ENCODE assay signal across 1 cellular context in the genomic region with DNA sequence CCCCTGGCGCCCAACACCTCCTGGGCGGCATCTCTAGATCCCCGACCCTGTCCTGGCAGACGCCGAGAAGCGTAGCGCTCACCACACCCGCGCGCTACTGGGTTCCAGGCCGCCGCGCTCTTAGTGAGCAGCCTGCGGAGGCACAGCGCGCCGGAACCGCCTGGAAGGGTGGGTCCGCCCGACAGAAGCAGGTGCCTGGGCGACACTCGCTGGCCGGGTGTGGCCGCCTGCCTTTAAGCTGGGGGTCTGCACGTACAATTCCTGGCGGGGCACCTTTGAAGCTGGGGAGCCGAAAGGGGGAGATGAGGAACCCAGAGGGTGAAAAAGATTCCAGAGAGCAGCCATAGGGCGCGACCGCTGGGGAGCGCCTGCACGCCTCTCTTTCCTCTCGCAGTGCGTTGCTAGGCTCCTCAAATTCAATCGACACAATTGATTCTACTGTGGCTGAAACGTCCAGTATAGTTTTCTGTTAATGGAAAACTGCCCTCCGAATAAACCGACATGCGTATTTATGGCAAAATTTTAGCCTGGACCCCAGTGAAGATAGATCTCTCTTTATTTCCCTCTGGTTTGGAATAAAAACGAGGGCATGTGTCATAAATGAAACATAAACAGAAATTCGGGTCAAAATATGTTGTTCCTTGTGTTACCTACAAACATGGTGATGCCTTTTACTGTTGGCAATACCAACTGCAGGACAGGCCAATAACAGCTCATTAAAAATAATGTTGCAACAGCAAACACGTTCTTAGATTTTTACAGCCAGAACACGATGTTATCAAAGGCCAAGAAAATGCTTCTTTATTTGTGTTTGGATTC.
TF ChIP-seq lines count a peak whose summit lies in the region.

No MANE protein-coding gene starts in this region.

TF ChIP-seq in HepG2, 621 proteins besides CTCF, POLR2A, EP300 and RAD21 (continued from another document):
- TF ChIP-seq, protein P1, sequence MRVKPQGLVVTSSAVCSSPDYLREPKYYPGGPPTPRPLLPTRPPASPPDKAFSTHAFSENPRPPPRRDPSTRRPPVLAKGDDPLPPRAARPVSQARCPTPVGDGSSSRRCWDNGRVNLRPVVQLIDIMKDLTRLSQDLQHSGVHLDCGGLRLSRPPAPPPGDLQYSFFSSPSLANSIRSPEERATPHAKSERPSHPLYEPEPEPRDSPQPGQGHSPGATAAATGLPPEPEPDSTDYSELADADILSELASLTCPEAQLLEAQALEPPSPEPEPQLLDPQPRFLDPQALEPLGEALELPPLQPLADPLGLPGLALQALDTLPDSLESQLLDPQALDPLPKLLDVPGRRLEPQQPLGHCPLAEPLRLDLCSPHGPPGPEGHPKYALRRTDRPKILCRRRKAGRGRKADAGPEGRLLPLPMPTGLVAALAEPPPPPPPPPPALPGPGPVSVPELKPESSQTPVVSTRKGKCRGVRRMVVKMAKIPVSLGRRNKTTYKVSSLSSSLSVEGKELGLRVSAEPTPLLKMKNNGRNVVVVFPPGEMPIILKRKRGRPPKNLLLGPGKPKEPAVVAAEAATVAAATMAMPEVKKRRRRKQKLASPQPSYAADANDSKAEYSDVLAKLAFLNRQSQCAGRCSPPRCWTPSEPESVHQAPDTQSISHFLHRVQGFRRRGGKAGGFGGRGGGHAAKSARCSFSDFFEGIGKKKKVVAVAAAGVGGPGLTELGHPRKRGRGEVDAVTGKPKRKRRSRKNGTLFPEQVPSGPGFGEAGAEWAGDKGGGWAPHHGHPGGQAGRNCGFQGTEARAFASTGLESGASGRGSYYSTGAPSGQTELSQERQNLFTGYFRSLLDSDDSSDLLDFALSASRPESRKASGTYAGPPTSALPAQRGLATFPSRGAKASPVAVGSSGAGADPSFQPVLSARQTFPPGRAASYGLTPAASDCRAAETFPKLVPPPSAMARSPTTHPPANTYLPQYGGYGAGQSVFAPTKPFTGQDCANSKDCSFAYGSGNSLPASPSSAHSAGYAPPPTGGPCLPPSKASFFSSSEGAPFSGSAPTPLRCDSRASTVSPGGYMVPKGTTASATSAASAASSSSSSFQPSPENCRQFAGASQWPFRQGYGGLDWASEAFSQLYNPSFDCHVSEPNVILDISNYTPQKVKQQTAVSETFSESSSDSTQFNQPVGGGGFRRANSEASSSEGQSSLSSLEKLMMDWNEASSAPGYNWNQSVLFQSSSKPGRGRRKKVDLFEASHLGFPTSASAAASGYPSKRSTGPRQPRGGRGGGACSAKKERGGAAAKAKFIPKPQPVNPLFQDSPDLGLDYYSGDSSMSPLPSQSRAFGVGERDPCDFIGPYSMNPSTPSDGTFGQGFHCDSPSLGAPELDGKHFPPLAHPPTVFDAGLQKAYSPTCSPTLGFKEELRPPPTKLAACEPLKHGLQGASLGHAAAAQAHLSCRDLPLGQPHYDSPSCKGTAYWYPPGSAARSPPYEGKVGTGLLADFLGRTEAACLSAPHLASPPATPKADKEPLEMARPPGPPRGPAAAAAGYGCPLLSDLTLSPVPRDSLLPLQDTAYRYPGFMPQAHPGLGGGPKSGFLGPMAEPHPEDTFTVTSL (CRISPR knock-in tag; IDR thresholded peaks at IDR 0.05; ENCODE audit: borderline replicate concordance): 0 out of 2 replicates have a peak, but pooled peaks have one; percentile 4
- TF ChIP-seq, protein P2, sequence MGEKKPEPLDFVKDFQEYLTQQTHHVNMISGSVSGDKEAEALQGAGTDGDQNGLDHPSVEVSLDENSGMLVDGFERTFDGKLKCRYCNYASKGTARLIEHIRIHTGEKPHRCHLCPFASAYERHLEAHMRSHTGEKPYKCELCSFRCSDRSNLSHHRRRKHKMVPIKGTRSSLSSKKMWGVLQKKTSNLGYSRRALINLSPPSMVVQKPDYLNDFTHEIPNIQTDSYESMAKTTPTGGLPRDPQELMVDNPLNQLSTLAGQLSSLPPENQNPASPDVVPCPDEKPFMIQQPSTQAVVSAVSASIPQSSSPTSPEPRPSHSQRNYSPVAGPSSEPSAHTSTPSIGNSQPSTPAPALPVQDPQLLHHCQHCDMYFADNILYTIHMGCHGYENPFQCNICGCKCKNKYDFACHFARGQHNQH (CRISPR knock-in tag; IDR thresholded peaks at IDR 0.05): 0 out of 2 replicates have a peak, but pooled peaks have one; percentile 3
- TF ChIP-seq AHR (CRISPR knock-in tag; IDR thresholded peaks at IDR 0.05): no peak
- no peak for TF ChIP-seq ZNF101 (CRISPR knock-in tag; IDR thresholded peaks at IDR 0.05; ENCODE audit: borderline replicate concordance, low read depth)
- TF ChIP-seq NCOA1 (CRISPR knock-in tag; IDR thresholded peaks at IDR 0.05): no peak
- TF ChIP-seq SRY (CRISPR knock-in tag; IDR thresholded peaks at IDR 0.05): no peak
- TF ChIP-seq, protein P3, sequence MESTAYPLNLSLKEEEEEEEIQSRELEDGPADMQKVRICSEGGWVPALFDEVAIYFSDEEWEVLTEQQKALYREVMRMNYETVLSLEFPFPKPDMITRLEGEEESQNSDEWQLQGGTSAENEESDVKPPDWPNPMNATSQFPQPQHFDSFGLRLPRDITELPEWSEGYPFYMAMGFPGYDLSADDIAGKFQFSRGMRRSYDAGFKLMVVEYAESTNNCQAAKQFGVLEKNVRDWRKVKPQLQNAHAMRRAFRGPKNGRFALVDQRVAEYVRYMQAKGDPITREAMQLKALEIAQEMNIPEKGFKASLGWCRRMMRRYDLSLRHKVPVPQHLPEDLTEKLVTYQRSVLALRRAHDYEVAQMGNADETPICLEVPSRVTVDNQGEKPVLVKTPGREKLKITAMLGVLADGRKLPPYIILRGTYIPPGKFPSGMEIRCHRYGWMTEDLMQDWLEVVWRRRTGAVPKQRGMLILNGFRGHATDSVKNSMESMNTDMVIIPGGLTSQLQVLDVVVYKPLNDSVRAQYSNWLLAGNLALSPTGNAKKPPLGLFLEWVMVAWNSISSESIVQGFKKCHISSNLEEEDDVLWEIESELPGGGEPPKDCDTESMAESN (CRISPR knock-in tag; conservative IDR thresholded peaks at IDR 0.05): 0 out of 2 replicates have a peak, but pooled peaks have one; percentile 44
- TF ChIP-seq HDAC6 (IDR thresholded peaks at IDR 0.05; ENCODE audit: low read depth, low read length): no peak
- TF ChIP-seq, protein P4, sequence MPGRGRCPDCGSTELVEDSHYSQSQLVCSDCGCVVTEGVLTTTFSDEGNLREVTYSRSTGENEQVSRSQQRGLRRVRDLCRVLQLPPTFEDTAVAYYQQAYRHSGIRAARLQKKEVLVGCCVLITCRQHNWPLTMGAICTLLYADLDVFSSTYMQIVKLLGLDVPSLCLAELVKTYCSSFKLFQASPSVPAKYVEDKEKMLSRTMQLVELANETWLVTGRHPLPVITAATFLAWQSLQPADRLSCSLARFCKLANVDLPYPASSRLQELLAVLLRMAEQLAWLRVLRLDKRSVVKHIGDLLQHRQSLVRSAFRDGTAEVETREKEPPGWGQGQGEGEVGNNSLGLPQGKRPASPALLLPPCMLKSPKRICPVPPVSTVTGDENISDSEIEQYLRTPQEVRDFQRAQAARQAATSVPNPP (CRISPR knock-in tag; IDR thresholded peaks at IDR 0.05): no peak
- no peak for TF ChIP-seq ZMYM4 (CRISPR knock-in tag; IDR thresholded peaks at IDR 0.05)
- no peak for TF ChIP-seq ZNF879 (CRISPR knock-in tag; IDR thresholded peaks at IDR 0.05)
- no peak for TF ChIP-seq ZNF484 (CRISPR knock-in tag; IDR thresholded peaks at IDR 0.05; ENCODE audit: borderline replicate concordance, low read depth)
- TF ChIP-seq, protein P5, sequence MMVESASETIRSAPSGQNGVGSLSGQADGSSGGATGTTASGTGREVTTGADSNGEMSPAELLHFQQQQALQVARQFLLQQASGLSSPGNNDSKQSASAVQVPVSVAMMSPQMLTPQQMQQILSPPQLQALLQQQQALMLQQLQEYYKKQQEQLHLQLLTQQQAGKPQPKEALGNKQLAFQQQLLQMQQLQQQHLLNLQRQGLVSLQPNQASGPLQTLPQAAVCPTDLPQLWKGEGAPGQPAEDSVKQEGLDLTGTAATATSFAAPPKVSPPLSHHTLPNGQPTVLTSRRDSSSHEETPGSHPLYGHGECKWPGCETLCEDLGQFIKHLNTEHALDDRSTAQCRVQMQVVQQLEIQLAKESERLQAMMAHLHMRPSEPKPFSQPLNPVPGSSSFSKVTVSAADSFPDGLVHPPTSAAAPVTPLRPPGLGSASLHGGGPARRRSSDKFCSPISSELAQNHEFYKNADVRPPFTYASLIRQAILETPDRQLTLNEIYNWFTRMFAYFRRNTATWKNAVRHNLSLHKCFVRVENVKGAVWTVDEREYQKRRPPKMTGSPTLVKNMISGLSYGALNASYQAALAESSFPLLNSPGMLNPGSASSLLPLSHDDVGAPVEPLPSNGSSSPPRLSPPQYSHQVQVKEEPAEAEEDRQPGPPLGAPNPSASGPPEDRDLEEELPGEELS (CRISPR knock-in tag; IDR thresholded peaks at IDR 0.05): no peak
- TF ChIP-seq NFE2L1 (CRISPR knock-in tag; IDR thresholded peaks at IDR 0.05; ENCODE audit: borderline replicate concordance): no peak
- TF ChIP-seq, protein P6, sequence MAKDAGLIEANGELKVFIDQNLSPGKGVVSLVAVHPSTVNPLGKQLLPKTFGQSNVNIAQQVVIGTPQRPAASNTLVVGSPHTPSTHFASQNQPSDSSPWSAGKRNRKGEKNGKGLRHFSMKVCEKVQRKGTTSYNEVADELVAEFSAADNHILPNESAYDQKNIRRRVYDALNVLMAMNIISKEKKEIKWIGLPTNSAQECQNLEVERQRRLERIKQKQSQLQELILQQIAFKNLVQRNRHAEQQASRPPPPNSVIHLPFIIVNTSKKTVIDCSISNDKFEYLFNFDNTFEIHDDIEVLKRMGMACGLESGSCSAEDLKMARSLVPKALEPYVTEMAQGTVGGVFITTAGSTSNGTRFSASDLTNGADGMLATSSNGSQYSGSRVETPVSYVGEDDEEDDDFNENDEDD (CRISPR knock-in tag; IDR thresholded peaks at IDR 0.05; ENCODE audit: borderline replicate concordance): peak; percentile 10; the same call in 1 of the 2 replicates
- TF ChIP-seq, protein P7, sequence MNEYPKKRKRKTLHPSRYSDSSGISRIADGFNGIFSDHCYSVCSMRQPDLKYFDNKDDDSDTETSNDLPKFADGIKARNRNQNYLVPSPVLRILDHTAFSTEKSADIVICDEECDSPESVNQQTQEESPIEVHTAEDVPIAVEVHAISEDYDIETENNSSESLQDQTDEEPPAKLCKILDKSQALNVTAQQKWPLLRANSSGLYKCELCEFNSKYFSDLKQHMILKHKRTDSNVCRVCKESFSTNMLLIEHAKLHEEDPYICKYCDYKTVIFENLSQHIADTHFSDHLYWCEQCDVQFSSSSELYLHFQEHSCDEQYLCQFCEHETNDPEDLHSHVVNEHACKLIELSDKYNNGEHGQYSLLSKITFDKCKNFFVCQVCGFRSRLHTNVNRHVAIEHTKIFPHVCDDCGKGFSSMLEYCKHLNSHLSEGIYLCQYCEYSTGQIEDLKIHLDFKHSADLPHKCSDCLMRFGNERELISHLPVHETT (CRISPR knock-in tag; conservative IDR thresholded peaks at IDR 0.05): no peak
- no peak for TF ChIP-seq GATAD1 (CRISPR knock-in tag; IDR thresholded peaks at IDR 0.05)
- TF ChIP-seq ZNF260 (CRISPR knock-in tag; IDR thresholded peaks at IDR 0.05; ENCODE audit: borderline replicate concordance, low read depth): no peak
- TF ChIP-seq GABPA (IDR thresholded peaks at IDR 0.05; ENCODE audit: low read depth, low read length): 0 out of 2 replicates have a peak, but pooled peaks have one; percentile 12
- TF ChIP-seq GABPA (CRISPR knock-in tag; IDR thresholded peaks at IDR 0.05; ENCODE audit: low read depth): no peak
- TF ChIP-seq ZNF138 (CRISPR knock-in tag; IDR thresholded peaks at IDR 0.05; ENCODE audit: low read depth): no peak
- no peak for TF ChIP-seq HNRNPLL (IDR thresholded peaks at IDR 0.05; ENCODE audit: low read depth, low read length, poor library complexity, severe bottlenecking)
- TF ChIP-seq, protein P8, sequence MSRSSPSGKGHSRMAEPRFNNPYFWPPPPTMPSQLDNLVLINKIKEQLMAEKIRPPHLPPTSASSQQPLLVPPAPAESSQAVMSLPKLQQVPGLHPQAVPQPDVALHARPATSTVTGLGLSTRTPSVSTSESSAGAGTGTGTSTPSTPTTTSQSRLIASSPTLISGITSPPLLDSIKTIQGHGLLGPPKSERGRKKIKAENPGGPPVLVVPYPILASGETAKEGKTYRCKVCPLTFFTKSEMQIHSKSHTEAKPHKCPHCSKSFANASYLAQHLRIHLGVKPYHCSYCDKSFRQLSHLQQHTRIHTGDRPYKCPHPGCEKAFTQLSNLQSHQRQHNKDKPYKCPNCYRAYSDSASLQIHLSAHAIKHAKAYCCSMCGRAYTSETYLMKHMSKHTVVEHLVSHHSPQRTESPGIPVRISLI (CRISPR knock-in tag; IDR thresholded peaks at IDR 0.05; ENCODE audit: borderline replicate concordance): no peak
- TF ChIP-seq ZNF776 (CRISPR knock-in tag; IDR thresholded peaks at IDR 0.05): no peak
- TF ChIP-seq SNAI1 (CRISPR knock-in tag; IDR thresholded peaks at IDR 0.05; ENCODE audit: borderline replicate concordance): no peak
- TF ChIP-seq, protein P9, sequence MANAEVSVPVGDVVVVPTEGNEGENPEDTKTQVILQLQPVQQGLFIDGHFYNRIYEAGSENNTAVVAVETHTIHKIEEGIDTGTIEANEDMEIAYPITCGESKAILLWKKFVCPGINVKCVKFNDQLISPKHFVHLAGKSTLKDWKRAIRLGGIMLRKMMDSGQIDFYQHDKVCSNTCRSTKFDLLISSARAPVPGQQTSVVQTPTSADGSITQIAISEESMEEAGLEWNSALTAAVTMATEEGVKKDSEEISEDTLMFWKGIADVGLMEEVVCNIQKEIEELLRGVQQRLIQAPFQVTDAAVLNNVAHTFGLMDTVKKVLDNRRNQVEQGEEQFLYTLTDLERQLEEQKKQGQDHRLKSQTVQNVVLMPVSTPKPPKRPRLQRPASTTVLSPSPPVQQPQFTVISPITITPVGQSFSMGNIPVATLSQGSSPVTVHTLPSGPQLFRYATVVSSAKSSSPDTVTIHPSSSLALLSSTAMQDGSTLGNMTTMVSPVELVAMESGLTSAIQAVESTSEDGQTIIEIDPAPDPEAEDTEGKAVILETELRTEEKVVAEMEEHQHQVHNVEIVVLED (CRISPR knock-in tag; IDR thresholded peaks at IDR 0.05; ENCODE audit: borderline replicate concordance): no peak
- TF ChIP-seq ZNF274 (CRISPR knock-in tag; IDR thresholded peaks at IDR 0.05): no peak
- no peak for TF ChIP-seq CHD4 (IDR thresholded peaks at IDR 0.05; ENCODE audit: borderline replicate concordance, low read length)
- no peak for TF ChIP-seq FLYWCH1 (CRISPR knock-in tag; IDR thresholded peaks at IDR 0.05)
- TF ChIP-seq ZNF547 (CRISPR knock-in tag; IDR thresholded peaks at IDR 0.05): no peak
- TF ChIP-seq STAG1 (CRISPR knock-in tag; IDR thresholded peaks at IDR 0.05): peak; percentile 40
- TF ChIP-seq NR3C1 (CRISPR knock-in tag; IDR thresholded peaks at IDR 0.05): no peak
- no peak for TF ChIP-seq ZNF713 (CRISPR knock-in tag; IDR thresholded peaks at IDR 0.05)
